In genomic region chr10:68550747-68551411, GRCh38 we compare ENCODE assay signal across 8 cellular contexts. TPM values are rescaled to one million over a fixed set of nuclear protein-coding genes. Genes with fewer than 3 reads are reported as not detected.
A peak's percentile ranks its signal among the peaks of the same experiment; 100 is the strongest.
DNase-seq lines count a peak whose midpoint lies in the region; ATAC-seq, FAIRE-seq and TF ChIP-seq lines count a peak whose summit lies in the region.

No MANE protein-coding gene starts in this region.

- H3K9me3 ChIP-seq in SJSA1 (replicated peaks) (no peaks in the 10 kb centered on the region), kidney (ENCODE audit: control insufficient read depth in 1 of 2, low read length in 2 of 2) (no peaks in the 10 kb centered on the region)

- H3K27ac ChIP-seq in SJSA1: no peak overlapping the region
- H3K27ac ChIP-seq in kidney (ENCODE audit: low read depth in 2 of 2, low read length in 2 of 2): no peak overlapping the region

- peaks cover 7% of the 10 kb centered on the region; the same call in 1 of the 2 replicates for H3K4me1 ChIP-seq in SJSA1 (replicated peaks)
- H3K4me1 ChIP-seq in kidney (ENCODE audit: control insufficient read depth in 1 of 2, insufficient read depth in 1 of 2, low read depth in 1 of 2, low read length in 2 of 2): no peaks in the 10 kb centered on the region

- TF ChIP-seq CTCF in LNCaP clone FGC (IDR thresholded peaks at IDR 0.05; ENCODE audit: control insufficient read depth, extremely low read depth, insufficient read depth): peak; percentile 54
- peak; percentile 81 for TF ChIP-seq CTCF in bronchial epithelial cell (IDR thresholded peaks at IDR 0.05; ENCODE audit: insufficient read depth, low read length, severe bottlenecking)
- TF ChIP-seq CTCF in kidney (IDR thresholded peaks at IDR 0.05; ENCODE audit: borderline replicate concordance, extremely low read depth, insufficient read depth): peak; percentile 65

- intact Hi-C loops in kidney (cut with DNase I): no loop called here

- ATAC-seq in GM21390 (IDR thresholded peaks at IDR 0.05; ENCODE audit: unreplicated experiment) (peak; percentile 69), HG02852 (IDR thresholded peaks at IDR 0.05; ENCODE audit: unreplicated experiment) (no peak)
- peak; percentile 78 for ATAC-seq in stimulated activated naive CD8-positive, alpha-beta T cell treated with anti-CD3 and anti-CD28 coated beads, Interleukin-15, Interleukin-2, amounts not matched to agents 100 U/mL and 50 U/mL, for 24 hours

- FAIRE-seq in bronchial epithelial cell (lab: Jason Lieb, UNC) (no peak), kidney (lab: Jason Lieb, UNC) (no peak)

- no peak overlapping the region for H3K4me3 ChIP-seq in LNCaP clone FGC (ENCODE audit: low read depth, low read length)
- no peak overlapping the region for H3K4me3 ChIP-seq in SJSA1
- H3K4me3 ChIP-seq in bronchial epithelial cell (ENCODE audit: low read depth, low read length): no peak overlapping the region
- no peak overlapping the region for H3K4me3 ChIP-seq in kidney (ENCODE audit: low read length in 2 of 2)

- H3K36me3 ChIP-seq in SJSA1 (no peaks in the 10 kb centered on the region), bronchial epithelial cell (ENCODE audit: control insufficient read depth, insufficient read depth, low read length) (no peaks in the 10 kb centered on the region), kidney (ENCODE audit: control insufficient read depth in 1 of 2, insufficient read depth in 2 of 2, low read length in 2 of 2) (no peaks in the 10 kb centered on the region)

- DNase-seq in DMS53 (lab: John Stamatoyannopoulos, UW): peak; percentile 83
- DNase-seq in LNCaP clone FGC (ENCODE audit: low read depth): peak; percentile 46
- peak; percentile 85 to 86 for DNase-seq in SJSA1 (ENCODE audit: low read depth in 1 of 2, low spot score in 2 of 2)
- DNase-seq in bronchial epithelial cell (ENCODE audit: low read depth): peak; percentile 73
- DNase-seq in kidney: no peak
- DNase-seq in stimulated activated naive CD8-positive, alpha-beta T cell treated with anti-CD3 and anti-CD28 coated beads, Interleukin-15, Interleukin-2, amounts not matched to agents 100 U/mL and 50 U/mL, for 24 hours: peak; percentile 34

- no peaks in the 10 kb centered on the region for H3K27me3 ChIP-seq in SJSA1 (replicated peaks)
- H3K27me3 ChIP-seq in bronchial epithelial cell (ENCODE audit: control insufficient read depth, insufficient read depth, low read length): no peaks in the 10 kb centered on the region

- no peak overlapping the region for H3K9ac ChIP-seq in kidney (ENCODE audit: low read length in 2 of 2)

RNA-seq across cellular contexts. Expression of gene TET1, which starts 9.3 kb away (rescaled TPM):
- 1.9 and 4.4 TPM in 2 replicates for total RNA-seq in SJSA1 (2014; rRNA removed; shearing (Covaris generic))
- total RNA-seq in bronchial epithelial cell: under 0.01 TPM in 2 replicates
- total RNA-seq in kidney: 2.2 TPM
- polyA plus RNA-seq in kidney (ENCODE audit: insufficient read depth, low read depth, low replicate concordance): 0.22 TPM

RNA-seq across cellular contexts. Expression of gene SLC25A16, which starts 23.6 kb away (rescaled TPM):
- total RNA-seq in SJSA1 (2014; rRNA removed; shearing (Covaris generic)): 9.3 and 21.0 TPM in 2 replicates
- total RNA-seq in bronchial epithelial cell: 11.9 and 23.2 TPM in 2 replicates
- total RNA-seq in kidney: 28.2 TPM
- 17.5 TPM for polyA plus RNA-seq in kidney (ENCODE audit: insufficient read depth, low read depth, low replicate concordance)
